In genomic region chr14:92649934-92650545, GRCh38 we compare ENCODE assay signal across 11 cellular contexts.
DNase-seq lines count a peak whose midpoint lies in the region; ATAC-seq and TF ChIP-seq lines count a peak whose summit lies in the region.
"Had no signal": no experiment of that assay in that cellular context is flagged by ENCODE, and none has a peak within 500 bp of the region (broad histone marks: within the 10 kb centered on the region; RNA-seq: fewer than 3 reads in every experiment).

No MANE protein-coding gene starts in this region.

- peaks cover 18 to 35% of the 10 kb centered on the region in 2 donors for H3K36me3 Mint-ChIP-seq in stimulated activated naive B cell treated with anti-CD40 and anti-IgM and Interleukin-4, amounts not matched to agents 10 μg/mL and 1 μg/mL and 100 μg/mL, for 72 hours

- no peak for TF ChIP-seq CTCF in right atrium auricular region (IDR thresholded peaks at IDR 0.05)

- peaks cover 0 to 4% of the 10 kb centered on the region in 2 donors for H3K9me3 Mint-ChIP-seq in stimulated activated naive B cell treated with anti-CD40 and anti-IgM and Interleukin-4, amounts not matched to agents 10 μg/mL and 1 μg/mL and 100 μg/mL, for 72 hours

- H3K4me1 Mint-ChIP-seq in stimulated activated naive B cell treated with anti-CD40 and anti-IgM and Interleukin-4, amounts not matched to agents 10 μg/mL and 1 μg/mL and 100 μg/mL, for 72 hours = peaks cover 50 to 84% of the 10 kb centered on the region in 2 donors

- H3K27me3 Mint-ChIP-seq in stimulated activated naive B cell treated with anti-CD40 and anti-IgM and Interleukin-4, amounts not matched to agents 10 μg/mL and 1 μg/mL and 100 μg/mL, for 72 hours = no peaks in the 10 kb centered on the region

- WGBS in adipose tissue, 3 donors = 56 to 73% (median 60%) methylated on average over 17 of the region's 17 CpGs

- peak overlapping the region; percentile 98 for H3K27ac Mint-ChIP-seq in stimulated activated naive B cell treated with anti-CD40 and anti-IgM and Interleukin-4, amounts not matched to agents 10 μg/mL and 1 μg/mL and 100 μg/mL, for 72 hours

- H3K4me3 Mint-ChIP-seq in stimulated activated naive B cell treated with anti-CD40 and anti-IgM and Interleukin-4, amounts not matched to agents 10 μg/mL and 1 μg/mL and 100 μg/mL, for 72 hours = no peak overlapping the region

- no peak for ATAC-seq in stimulated activated naive B cell treated with anti-CD40 and anti-IgM and Interleukin-4, amounts not matched to agents 10 μg/mL and 1 μg/mL and 100 μg/mL, for 72 hours (replicated peaks)
- ATAC-seq: HCT116 had no signal

- H3K36me3 ChIP-seq in right atrium auricular region = peaks cover 14% of the 10 kb centered on the region

- H3K27me3 ChIP-seq in right atrium auricular region = no peaks in the 10 kb centered on the region

- in situ Hi-C loops in KBM-7 (cut with MboI; ENCODE audit: low pct_unique_long_range_greater_than_20kb, low sequenced_read_pairs) (no loop called here), ACHN (cut with HindIII; ENCODE audit: low pct_ligation_motif_present, low pct_unique_long_range_greater_than_20kb, low sequenced_read_pairs) (no loop called here)

- peaks cover 2 to 3% of the 10 kb centered on the region in 2 donors for H3K9me3 ChIP-seq in right atrium auricular region

- H3K27ac ChIP-seq in adipose tissue (ENCODE audit: low read depth, low read length) (peak overlapping the region; percentile 68), right atrium auricular region (peak overlapping the region; percentile 22 to 36)

- H3K4me3 ChIP-seq in right atrium auricular region = no peak overlapping the region

- DNase-seq in KBM-7 (peak; percentile 82), right atrium auricular region (ENCODE audit: low spot score) (peak; percentile 80), ACHN (no peak), superior temporal gyrus (ENCODE audit: extremely low spot score) (no peak), NCI-H2029 (lab: John Stamatoyannopoulos, UW) (no peak), NCI-H1048 (lab: John Stamatoyannopoulos, UW) (no peak)
- DNase-seq in stimulated activated naive B cell treated with anti-CD40 and anti-IgM and Interleukin-4, amounts not matched to agents 10 μg/mL and 1 μg/mL and 100 μg/mL, for 72 hours = no peak
- DNase-seq: NCI-H524; stimulated activated CD4-positive, alpha-beta T cell treated with anti-CD3 and anti-CD28 coated beads, Interleukin-4, amount 100 ng/mL, for 4 hours had no signal

- peaks cover 0 to 9% of the 10 kb centered on the region in 2 donors for H3K4me1 ChIP-seq in right atrium auricular region

Comparison
In these comparisons a context has a peak if more than half of its experiments do, and no peak if none do; other contexts are left out.
1. DNase-seq: peak in KBM-7 (single experiment) and right atrium auricular region (single experiment); none in stimulated activated naive B cell treated with anti-CD40 and anti-IgM and Interleukin-4, amounts not matched to agents 10 μg/mL and 1 μg/mL and 100 μg/mL, for 72 hours (single experiment), ACHN (single experiment), superior temporal gyrus (single experiment), NCI-H2029 (single experiment) and NCI-H1048 (single experiment).